Comparison of ENCODE assay signal across 9 cellular contexts in the genomic region with DNA sequence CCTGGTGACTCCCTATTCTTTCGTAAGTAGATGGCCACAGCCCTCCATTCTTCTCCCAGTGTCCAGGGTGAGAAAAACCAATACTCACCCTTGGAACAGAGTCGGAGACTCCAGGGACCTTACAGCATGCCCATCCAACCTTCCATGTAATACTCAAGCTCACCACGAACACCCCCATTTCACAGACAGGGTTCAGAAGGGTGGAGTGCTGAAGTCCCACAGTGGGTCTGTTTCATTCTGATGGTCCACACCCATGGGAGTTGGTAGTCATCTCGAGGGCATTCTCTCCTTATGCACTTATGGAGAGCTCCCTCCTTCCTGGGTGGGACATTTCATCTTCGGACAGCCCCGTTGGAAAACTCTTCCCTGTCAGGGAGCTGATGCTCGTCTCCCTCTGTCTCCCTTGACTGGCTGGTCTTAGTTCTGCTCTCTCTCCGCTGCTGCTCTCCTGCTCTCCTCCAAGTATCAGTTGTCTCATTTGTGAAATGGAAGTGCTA. TPM values are rescaled to one million over a fixed set of nuclear protein-coding genes. Genes with fewer than 3 reads are reported as not detected.
DNase-seq lines count a peak whose midpoint lies in the region; ATAC-seq and TF ChIP-seq lines count a peak whose summit lies in the region.
"Had no signal": no experiment of that assay in that cellular context is flagged by ENCODE, and none has a peak within 500 bp of the region (broad histone marks: within the 10 kb centered on the region; RNA-seq: fewer than 3 reads in every experiment).

No MANE protein-coding gene starts in this region.

- no peaks in the 10 kb centered on the region for H3K9me3 Mint-ChIP-seq in CD8-positive, alpha-beta memory T cell
- no peaks in the 10 kb centered on the region for H3K9me3 Mint-ChIP-seq in endothelial cell (ENCODE audit: unreplicated experiment)
- H3K9me3 Mint-ChIP-seq in progenitor cell of endocrine pancreas (ENCODE audit: low read depth): no peaks in the 10 kb centered on the region

- peaks cover 15 to 33% (median 17%) of the 10 kb centered on the region in 3 donors for H3K36me3 Mint-ChIP-seq in CD8-positive, alpha-beta memory T cell
- peaks cover 18% of the 10 kb centered on the region for H3K36me3 Mint-ChIP-seq in endothelial cell (ENCODE audit: low read depth, unreplicated experiment)
- peaks cover 29% of the 10 kb centered on the region for H3K36me3 Mint-ChIP-seq in progenitor cell of endocrine pancreas (ENCODE audit: insufficient read depth)

- peak overlapping the region; percentile 88 to 97 (median 94) for H3K4me3 Mint-ChIP-seq in CD8-positive, alpha-beta memory T cell
- H3K4me3 Mint-ChIP-seq in endothelial cell (ENCODE audit: unreplicated experiment) (peak overlapping the region; percentile 66), progenitor cell of endocrine pancreas (ENCODE audit: low read depth) (no peak overlapping the region)

- peaks cover 85 to 97% (median 85%) of the 10 kb centered on the region in 3 donors for H3K4me1 Mint-ChIP-seq in CD8-positive, alpha-beta memory T cell
- peaks cover 70% of the 10 kb centered on the region for H3K4me1 Mint-ChIP-seq in endothelial cell (ENCODE audit: unreplicated experiment)
- H3K4me1 Mint-ChIP-seq in progenitor cell of endocrine pancreas (ENCODE audit: low read depth): peaks cover 51% of the 10 kb centered on the region

- no peaks in the 10 kb centered on the region for H3K27me3 ChIP-seq in CD8-positive, alpha-beta memory T cell (ENCODE audit: insufficient read depth, low read length, poor library complexity, severe bottlenecking)

- CTCF ChIA-PET in CD8-positive, alpha-beta memory T cell (lab: Charles Lee): interaction anchor here (1.6 to 12.2 kb wide), 7 partner anchors 8 to 108 kb away, joined by 3 to 138 read pairs (median 8); a partner anchor contains a TSS

- POLR2A ChIA-PET in CD8-positive, alpha-beta memory T cell (lab: Charles Lee): interaction anchor here (0.7 to 3.0 kb wide), 4 partner anchors 8 to 46 kb away, joined by 4 to 35 read pairs (median 5); a partner anchor contains a TSS

- intact Hi-C loops in left colon (cut with DNase I, micrococcal nuclease): no loop called here

- TF ChIP-seq CTCF in endothelial cell (IDR thresholded peaks at IDR 0.05; ENCODE audit: unreplicated experiment) (no peak), progenitor cell of endocrine pancreas (IDR thresholded peaks at IDR 0.05; ENCODE audit: unreplicated experiment) (no peak)

- peaks cover 86% of the 10 kb centered on the region for H3K4me1 ChIP-seq in CD8-positive, alpha-beta memory T cell (ENCODE audit: insufficient read depth, low read length)

- peak overlapping the region; percentile 95 to 100 (median 98) for H3K27ac Mint-ChIP-seq in CD8-positive, alpha-beta memory T cell
- H3K27ac Mint-ChIP-seq in endothelial cell (ENCODE audit: unreplicated experiment) (peak overlapping the region; percentile 95), progenitor cell of endocrine pancreas (peak overlapping the region; percentile 89)

- DNase-seq in CD8-positive, alpha-beta memory T cell: no peak
- peak; percentile 61 for DNase-seq in OCI-M1 (lab: John Stamatoyannopoulos, UW)
- no peak for DNase-seq in endothelial cell (ENCODE audit: low spot score)
- DNase-seq in progenitor cell of endocrine pancreas (ENCODE audit: low spot score, unreplicated experiment): no peak
- DNase-seq in left colon: no peak
- DNase-seq in germinal center (ENCODE audit: low spot score): no peak
- DNase-seq in stimulated activated CD4-positive, alpha-beta T cell treated with anti-CD3 and anti-CD28 coated beads, Interleukin-4, amount 100 ng/mL, for 4 hours: no peak
- DNase-seq: NCI-H510A treated with DMSO at 0.1 percent for 48 hours had no signal

- H3K36me3 ChIP-seq in CD8-positive, alpha-beta memory T cell (ENCODE audit: insufficient read depth, low read length): no peaks in the 10 kb centered on the region

- peak overlapping the region; percentile 86 for H3K27ac ChIP-seq in CD8-positive, alpha-beta memory T cell (ENCODE audit: low read depth, low read length)

- H3K4me3 ChIP-seq in CD8-positive, alpha-beta memory T cell (ENCODE audit: low read length): peak overlapping the region; percentile 80

- no peaks in the 10 kb centered on the region for H3K27me3 Mint-ChIP-seq in CD8-positive, alpha-beta memory T cell
- H3K27me3 Mint-ChIP-seq in endothelial cell (ENCODE audit: unreplicated experiment): peaks cover 7% of the 10 kb centered on the region
- no peaks in the 10 kb centered on the region for H3K27me3 Mint-ChIP-seq in progenitor cell of endocrine pancreas

- no peak for ATAC-seq in left colon
- ATAC-seq in GM18858 (IDR thresholded peaks at IDR 0.05; ENCODE audit: unreplicated experiment): no peak

- H3K9me3 ChIP-seq in CD8-positive, alpha-beta memory T cell (ENCODE audit: low read length): no peaks in the 10 kb centered on the region

RNA-seq across cellular contexts. Expression of a gene that starts 38.9 kb away (rescaled TPM):
- not detected for total RNA-seq in CD8-positive, alpha-beta memory T cell
- not detected for polyA plus RNA-seq in CD8-positive, alpha-beta memory T cell
- total RNA-seq in endothelial cell (ENCODE audit: unreplicated experiment) (not detected), progenitor cell of endocrine pancreas (not detected in 2 replicates), left colon (under 1 TPM in 1 of 2 donors, not detected in 1; 0.67 TPM)

RNA-seq across cellular contexts. Expression of a gene that starts 46.1 kb away (rescaled TPM):
- 100 to 1,000 TPM; 328 TPM for total RNA-seq in CD8-positive, alpha-beta memory T cell
- 32.1 TPM for polyA plus RNA-seq in CD8-positive, alpha-beta memory T cell
- 52.9 TPM for total RNA-seq in endothelial cell (ENCODE audit: unreplicated experiment)
- 130 and 136 TPM in 2 replicates for total RNA-seq in progenitor cell of endocrine pancreas
- 10 to 100 TPM; 84.8 to 89.0 TPM for total RNA-seq in left colon
